Comparison of ENCODE assay signal across 23 cellular contexts in the genomic region with DNA sequence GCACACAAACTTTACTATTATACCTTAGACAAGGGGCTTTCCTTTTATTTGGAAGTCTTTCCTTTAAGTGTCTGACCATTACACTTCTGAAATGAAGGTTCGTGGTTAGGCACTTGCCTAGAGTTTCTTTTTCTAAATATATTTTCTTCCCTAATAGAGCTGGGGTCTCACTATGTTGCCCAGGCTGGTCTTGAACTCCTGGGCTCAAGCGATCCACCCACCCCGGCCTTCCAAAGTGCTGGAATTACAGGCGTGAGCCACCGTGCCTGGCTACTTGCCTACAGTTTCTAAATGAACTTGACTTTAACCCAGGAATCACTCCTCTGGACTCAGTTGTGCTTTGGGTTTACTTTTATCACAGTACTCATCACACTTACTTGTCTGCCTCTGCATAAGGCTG. TPM values are rescaled to one million over a fixed set of nuclear protein-coding genes. Genes with fewer than 3 reads are reported as not detected.
A peak's percentile ranks its signal among the peaks of the same experiment; 100 is the strongest.
DNase-seq lines count a peak whose midpoint lies in the region; ATAC-seq, FAIRE-seq and TF ChIP-seq lines count a peak whose summit lies in the region.
"Had no signal": no experiment of that assay in that cellular context is flagged by ENCODE, and none has a peak within 500 bp of the region (broad histone marks: within the 10 kb centered on the region; RNA-seq: fewer than 3 reads in every experiment).

No MANE protein-coding gene starts in this region.

- H3K4me1 Mint-ChIP-seq in activated T-cell treated with anti-CD3 and anti-CD28 coated beads, Interleukin-2, amount 50 U/mL, for 24 hours (ENCODE audit: low read depth) = no peaks in the 10 kb centered on the region
- H3K4me1 Mint-ChIP-seq in WTC11 = peaks cover 25% of the 10 kb centered on the region
- H3K4me1 Mint-ChIP-seq: B cell had no signal

- no peak for ATAC-seq in WTC11
- peak; percentile 44 for ATAC-seq in left lobe of liver
- ATAC-seq: A549; CD8-positive, alpha-beta T cell; GM12878 had no signal

- H3K27me3 Mint-ChIP-seq in activated T-cell treated with anti-CD3 and anti-CD28 coated beads, Interleukin-2, amount 50 U/mL, for 24 hours = no peaks in the 10 kb centered on the region
- H3K27me3 Mint-ChIP-seq in WTC11 (ENCODE audit: low read depth) = no peaks in the 10 kb centered on the region
- H3K27me3 Mint-ChIP-seq: B cell; CD4-positive, alpha-beta T cell had no signal

- TF ChIP-seq CTCF in WTC11 (IDR thresholded peaks at IDR 0.05) = no peak

- no peak overlapping the region for H3K4me3 Mint-ChIP-seq in activated T-cell treated with anti-CD3 and anti-CD28 coated beads, Interleukin-2, amount 50 U/mL, for 24 hours
- no peak overlapping the region for H3K4me3 Mint-ChIP-seq in WTC11
- H3K4me3 Mint-ChIP-seq: B cell; CD4-positive, alpha-beta T cell; CD8-positive, alpha-beta T cell had no signal

- peak overlapping the region; percentile 50 for H3K27ac Mint-ChIP-seq in activated T-cell treated with anti-CD3 and anti-CD28 coated beads, Interleukin-2, amount 50 U/mL, for 24 hours
- no peak overlapping the region for H3K27ac Mint-ChIP-seq in WTC11
- H3K27ac Mint-ChIP-seq: B cell; CD4-positive, alpha-beta T cell had no signal

- peaks cover 65% of the 10 kb centered on the region for H3K36me3 Mint-ChIP-seq in activated T-cell treated with anti-CD3 and anti-CD28 coated beads, Interleukin-2, amount 50 U/mL, for 24 hours (ENCODE audit: low read depth)
- H3K36me3 Mint-ChIP-seq in WTC11 = peaks cover 6% of the 10 kb centered on the region

- H3K9me3 Mint-ChIP-seq in activated T-cell treated with anti-CD3 and anti-CD28 coated beads, Interleukin-2, amount 50 U/mL, for 24 hours = no peaks in the 10 kb centered on the region
- H3K9me3 Mint-ChIP-seq in WTC11 = no peaks in the 10 kb centered on the region
- H3K9me3 Mint-ChIP-seq: CD4-positive, alpha-beta T cell; CD8-positive, alpha-beta T cell had no signal

- POLR2A ChIA-PET in WTC11 (lab: Charles Lee) = no interaction called here

- FAIRE-seq in GM18507 (lab: Jason Lieb, UNC) = peak; percentile 31
- FAIRE-seq: A549, GM12878, GM12892 had no signal

- CTCF ChIA-PET in WTC11 (lab: Charles Lee) = no interaction called here

- no peak for DNase-seq in activated T-cell treated with anti-CD3 and anti-CD28 coated beads, Interleukin-2, amount 50 U/mL, for 24 hours
- no peak for DNase-seq in activated T-cell treated with anti-CD3 and anti-CD28 coated beads, Interleukin-2, amount 50 U/mL, for 1 hour
- DNase-seq in GM18507 (ENCODE audit: extremely low spot score, insufficient read length, low read depth) = no peak
- DNase-seq in WTC11 (ENCODE audit: low spot score) = no peak
- no peak for DNase-seq in left lobe of liver (ENCODE audit: low spot score)
- DNase-seq in NCI-H2081 treated with DMSO at 0.1 percent for 48 hours (lab: John Stamatoyannopoulos, UW) = no peak
- no peak for DNase-seq in NCI-H524 treated with DMSO at 0.1 percent for 48 hours (lab: John Stamatoyannopoulos, UW)
- DNase-seq: AML-193; Caco-2; Calu3; CD4-positive, alpha-beta T cell; CD8-positive, alpha-beta T cell; DMS 273 treated with DMSO at 0.1 percent for 48 hours; DMS153; DMS53; DMS79; DND-41; EL; GDM1 had no signal

TF ChIP-seq in WTC11, 78 proteins besides CTCF, POLR2A, EP300 and RAD21:
- TF ChIP-seq, protein P1, sequence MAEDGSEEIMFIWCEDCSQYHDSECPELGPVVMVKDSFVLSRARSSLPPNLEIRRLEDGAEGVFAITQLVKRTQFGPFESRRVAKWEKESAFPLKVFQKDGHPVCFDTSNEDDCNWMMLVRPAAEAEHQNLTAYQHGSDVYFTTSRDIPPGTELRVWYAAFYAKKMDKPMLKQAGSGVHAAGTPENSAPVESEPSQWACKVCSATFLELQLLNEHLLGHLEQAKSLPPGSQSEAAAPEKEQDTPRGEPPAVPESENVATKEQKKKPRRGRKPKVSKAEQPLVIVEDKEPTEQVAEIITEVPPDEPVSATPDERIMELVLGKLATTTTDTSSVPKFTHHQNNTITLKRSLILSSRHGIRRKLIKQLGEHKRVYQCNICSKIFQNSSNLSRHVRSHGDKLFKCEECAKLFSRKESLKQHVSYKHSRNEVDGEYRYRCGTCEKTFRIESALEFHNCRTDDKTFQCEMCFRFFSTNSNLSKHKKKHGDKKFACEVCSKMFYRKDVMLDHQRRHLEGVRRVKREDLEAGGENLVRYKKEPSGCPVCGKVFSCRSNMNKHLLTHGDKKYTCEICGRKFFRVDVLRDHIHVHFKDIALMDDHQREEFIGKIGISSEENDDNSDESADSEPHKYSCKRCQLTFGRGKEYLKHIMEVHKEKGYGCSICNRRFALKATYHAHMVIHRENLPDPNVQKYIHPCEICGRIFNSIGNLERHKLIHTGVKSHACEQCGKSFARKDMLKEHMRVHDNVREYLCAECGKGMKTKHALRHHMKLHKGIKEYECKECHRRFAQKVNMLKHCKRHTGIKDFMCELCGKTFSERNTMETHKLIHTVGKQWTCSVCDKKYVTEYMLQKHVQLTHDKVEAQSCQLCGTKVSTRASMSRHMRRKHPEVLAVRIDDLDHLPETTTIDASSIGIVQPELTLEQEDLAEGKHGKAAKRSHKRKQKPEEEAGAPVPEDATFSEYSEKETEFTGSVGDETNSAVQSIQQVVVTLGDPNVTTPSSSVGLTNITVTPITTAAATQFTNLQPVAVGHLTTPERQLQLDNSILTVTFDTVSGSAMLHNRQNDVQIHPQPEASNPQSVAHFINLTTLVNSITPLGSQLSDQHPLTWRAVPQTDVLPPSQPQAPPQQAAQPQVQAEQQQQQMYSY (CRISPR knock-in tag; IDR thresholded peaks at IDR 0.05) = no peak
- peak; percentile 56; the same call in 1 of the 2 replicates for TF ChIP-seq ZNF121 (CRISPR knock-in tag; IDR thresholded peaks at IDR 0.05)

RNA-seq across cellular contexts. Expression of gene PEBP1, which starts 57.6 kb away (rescaled TPM):
- 347 to 366 TPM (median 363 TPM) in 3 replicates for total RNA-seq in WTC11 (2021)
- 662 TPM for total RNA-seq in left lobe of liver
